18 cellular contexts compared by ENCODE assay signal in genomic region chr14:102120888-102121287, GRCh38. TPM values are rescaled to one million over a fixed set of nuclear protein-coding genes. Genes with fewer than 3 reads are reported as not detected.
DNase-seq lines count a peak whose midpoint lies in the region; TF ChIP-seq lines count a peak whose summit lies in the region.
"Had no signal": no experiment of that assay in that cellular context is flagged by ENCODE, and none has a peak within 500 bp of the region (broad histone marks: within the 10 kb centered on the region; RNA-seq: fewer than 3 reads in every experiment).

No MANE protein-coding gene starts in this region.

- no peaks in the 10 kb centered on the region for H3K9me3 ChIP-seq in HEK293 (ENCODE audit: control insufficient read depth, insufficient read depth, low read depth, low read length)

- CTCF ChIA-PET in HEK293 (lab: Yijun Ruan, JAX), result interaction anchor here (0.8 to 1.0 kb wide), 2 partner anchors 24 to 350 kb away, joined by 3 to 6 read pairs; no protein-coding TSS in a partner anchor

- peaks cover 5% of the 10 kb centered on the region for H3K9me3 Mint-ChIP-seq in T-helper 2 cell treated with Interferon-gamma antibody and Interleukin-4, amounts not matched to agents 5 μg/mL and 100 μg/mL, for 36 hours
- H3K9me3 Mint-ChIP-seq: HFFc6 had no signal

- H3K4me1 ChIP-seq in HEK293 (ENCODE audit: control insufficient read depth, insufficient read depth, low read length), result peaks cover 7% of the 10 kb centered on the region; the same call in 1 of the 2 replicates
- H3K4me1 ChIP-seq: BLaER1 treated with 17β-estradiol and CSF1 and Interleukin-3, amounts not matched to agents 10 nM and 100 nM had no signal

- H3K27ac Mint-ChIP-seq in T-helper 2 cell treated with Interferon-gamma antibody and Interleukin-4, amounts not matched to agents 5 μg/mL and 100 μg/mL, for 36 hours, result no peak overlapping the region
- H3K27ac Mint-ChIP-seq: B cell; CD8-positive, alpha-beta T cell; HFFc6; IgD-negative memory B cell had no signal

- H3K4me3 ChIP-seq in HEK293 (ENCODE audit: low read depth, low read length), result no peak overlapping the region
- H3K4me3 ChIP-seq: BLaER1 treated with 17β-estradiol and CSF1 and Interleukin-3, amounts not matched to agents 10 nM and 100 nM; GM23248; HAP-1 had no signal

- no peak for TF ChIP-seq CTCF in HEK293 (tag by site-specific recombination; IDR thresholded peaks at IDR 0.05)

- no peaks in the 10 kb centered on the region; a peak in 1 of 3 replicates for H3K36me3 ChIP-seq in HEK293 (ENCODE audit: control insufficient read depth in 2 of 2, insufficient read depth in 1 of 2, low read length in 2 of 2)
- H3K36me3 ChIP-seq: HAP-1 had no signal

- H3K4me3 Mint-ChIP-seq in T-helper 2 cell treated with Interferon-gamma antibody and Interleukin-4, amounts not matched to agents 5 μg/mL and 100 μg/mL, for 36 hours, result no peak overlapping the region
- H3K4me3 Mint-ChIP-seq: B cell; CD8-positive, alpha-beta T cell; HFFc6; IgD-negative memory B cell had no signal

- no peak overlapping the region for H3K27ac ChIP-seq in HEK293 (ENCODE audit: extremely low read depth, low read depth, low read length)
- H3K27ac ChIP-seq: BLaER1 treated with 17β-estradiol and CSF1 and Interleukin-3, amounts not matched to agents 10 nM and 100 nM; GM23248 had no signal

- in situ Hi-C loops in G401 (cut with HindIII; ENCODE audit: low sequenced_read_pairs), result no loop called here

- H3K4me1 Mint-ChIP-seq in T-helper 2 cell treated with Interferon-gamma antibody and Interleukin-4, amounts not matched to agents 5 μg/mL and 100 μg/mL, for 36 hours (ENCODE audit: low read depth), result no peaks in the 10 kb centered on the region
- H3K4me1 Mint-ChIP-seq: B cell, IgD-negative memory B cell had no signal

- no peaks in the 10 kb centered on the region for H3K27me3 Mint-ChIP-seq in T-helper 2 cell treated with Interferon-gamma antibody and Interleukin-4, amounts not matched to agents 5 μg/mL and 100 μg/mL, for 36 hours (ENCODE audit: low read depth)
- H3K27me3 Mint-ChIP-seq: B cell, IgD-negative memory B cell had no signal

- DNase-seq in NCI-H69 (lab: John Stamatoyannopoulos, UW), result peak; percentile 7
- DNase-seq in kidney tubule cell (ENCODE audit: low spot score), result peak; percentile 20
- DNase-seq in G401 (ENCODE audit: low spot score), result no peak
- DNase-seq in midbrain (lab: John Stamatoyannopoulos, UW), result no peak
- DNase-seq in T-helper 2 cell treated with Interferon-gamma antibody and Interleukin-4, amounts not matched to agents 5 μg/mL and 100 μg/mL, for 36 hours (ENCODE audit: low spot score), result no peak
- DNase-seq in activated CD8-positive, alpha-beta memory T cell treated with anti-CD3 and anti-CD28 coated beads, Interleukin-2, amount 50 U/mL, for 48 hours, result no peak
- DNase-seq: 8988T; Calu3; CD8-positive, alpha-beta T cell; DMS79 treated with DMSO at 0.1 percent for 48 hours; EL; GM23248; HFFc6 had no signal

- no peaks in the 10 kb centered on the region for H3K36me3 Mint-ChIP-seq in T-helper 2 cell treated with Interferon-gamma antibody and Interleukin-4, amounts not matched to agents 5 μg/mL and 100 μg/mL, for 36 hours (ENCODE audit: low read depth)
- H3K36me3 Mint-ChIP-seq: CD8-positive, alpha-beta T cell had no signal

- POLR2A ChIA-PET in HEK293 (lab: Yijun Ruan, JAX), result no interaction called here

TF ChIP-seq in HEK293, 187 proteins besides CTCF, POLR2A, EP300 and RAD21:
- TF ChIP-seq PBX3 (CRISPR knock-in tag; IDR thresholded peaks at IDR 0.05) (no peak), ZEB2 (tag by site-specific recombination; IDR thresholded peaks at IDR 0.05) (no peak), ZNF121 (tag by site-specific recombination; IDR thresholded peaks at IDR 0.05) (peak; percentile 76; the same call in 1 of the 2 replicates), ZSCAN4 (tag by site-specific recombination; IDR thresholded peaks at IDR 0.05) (peak; percentile 70), OVOL3 (tag by site-specific recombination; IDR thresholded peaks at IDR 0.05) (no peak), PRDM10 (tag by site-specific recombination; IDR thresholded peaks at IDR 0.05) (peak; percentile 32; the same call in 1 of the 2 replicates), TCF7L2 (IDR thresholded peaks at IDR 0.05; ENCODE audit: borderline replicate concordance, low read depth, low read length) (no peak), GLIS1 (tag by site-specific recombination; IDR thresholded peaks at IDR 0.05) (peak; percentile 83), ZBTB48 (tag by site-specific recombination; IDR thresholded peaks at IDR 0.05) (no peak), ZNF423 (tag by site-specific recombination; IDR thresholded peaks at IDR 0.05) (no peak), ZNF18 (tag by site-specific recombination; IDR thresholded peaks at IDR 0.05) (peak; percentile 46; the same call in 1 of the 2 replicates)
TF ChIP-seq in HEK293: peak in this region for 5.

RNA-seq across cellular contexts. Expression of gene WDR20, which starts 18.8 kb away (rescaled TPM):
- 24.2 and 35.3 TPM in 2 replicates for total RNA-seq in G401 (2014; rRNA removed; shearing (Covaris generic))

RNA-seq across cellular contexts. Expression of gene HSP90AA1, which starts 34.0 kb away (rescaled TPM):
- 161 and 248 TPM in 2 replicates for total RNA-seq in G401 (2014; rRNA removed; shearing (Covaris generic))

Comparison
In these comparisons a context has a peak if more than half of its experiments do, and no peak if none do; other contexts are left out.
1. DNase-seq: peak in NCI-H69 (single experiment) and kidney tubule cell (single experiment); none in G401 (single experiment), midbrain (single experiment), T-helper 2 cell treated with Interferon-gamma antibody and Interleukin-4, amounts not matched to agents 5 μg/mL and 100 μg/mL, for 36 hours (single experiment) and activated CD8-positive, alpha-beta memory T cell treated with anti-CD3 and anti-CD28 coated beads, Interleukin-2, amount 50 U/mL, for 48 hours (single experiment).